16 cellular contexts compared by ENCODE assay signal in genomic region chr2:225458431-225459117, GRCh38. TPM values are rescaled to one million over a fixed set of nuclear protein-coding genes. Genes with fewer than 3 reads are reported as not detected.
DNase-seq lines count a peak whose midpoint lies in the region; ATAC-seq and TF ChIP-seq lines count a peak whose summit lies in the region.
"Had no signal": no experiment of that assay in that cellular context is flagged by ENCODE, and none has a peak within 500 bp of the region (broad histone marks: within the 10 kb centered on the region; RNA-seq: fewer than 3 reads in every experiment).

No MANE protein-coding gene starts in this region.

- no peaks in the 10 kb centered on the region for H3K9me3 ChIP-seq in A673 (ENCODE audit: low read depth, low read length, poor library complexity, severe bottlenecking)
- no peaks in the 10 kb centered on the region for H3K9me3 ChIP-seq in upper lobe of right lung
- H3K9me3 ChIP-seq: lower lobe of right lung, sigmoid colon had no signal

- H3K27ac ChIP-seq in caudate nucleus (ENCODE audit: low read depth, low read length), result peak overlapping the region; percentile 49
- H3K27ac ChIP-seq in A673 (ENCODE audit: low read depth, low read length, poor library complexity, severe bottlenecking), result no peak overlapping the region
- no peak overlapping the region for H3K27ac ChIP-seq in upper lobe of right lung
- H3K27ac ChIP-seq: C4-2B, lower lobe of right lung, neural progenitor cell, sigmoid colon had no signal

- peak; percentile 53 for ATAC-seq in GM18858 (IDR thresholded peaks at IDR 0.05; ENCODE audit: unreplicated experiment)
- ATAC-seq in GM21447 (IDR thresholded peaks at IDR 0.05; ENCODE audit: unreplicated experiment), result peak; percentile 64
- peak; percentile 79 for ATAC-seq in HG03520 (IDR thresholded peaks at IDR 0.05; ENCODE audit: unreplicated experiment)
- no peak for ATAC-seq in Right ventricle myocardium superior (ENCODE audit: poor library complexity)
- no peak for ATAC-seq in upper lobe of right lung
- ATAC-seq in activated T-helper 17 cell treated with anti-CD3 and anti-CD28 coated beads, Interleukin-2, amount 50 U/mL, for 72 hours (replicated peaks), result no peak
- ATAC-seq: activated CD4-positive, CD25-positive, alpha-beta regulatory T cell treated with anti-CD3 and anti-CD28 coated beads, Interleukin-2, amount 50 U/mL, for 24 hours; lower lobe of right lung had no signal

- H3K36me3 ChIP-seq in A673 (ENCODE audit: insufficient read depth, low read length, poor library complexity, severe bottlenecking) (no peaks in the 10 kb centered on the region), upper lobe of right lung (no peaks in the 10 kb centered on the region)
- H3K36me3 ChIP-seq: lower lobe of right lung, neural progenitor cell, sigmoid colon had no signal

- H3K27me3 Mint-ChIP-seq in activated T-helper 17 cell treated with anti-CD3 and anti-CD28 coated beads, Interleukin-2, amount 50 U/mL, for 72 hours, result peaks cover 7% of the 10 kb centered on the region

- no TSS peak for BruUV-seq in A673 (replicated peaks; lab: Mats Ljungman, UMichigan)

- H3K4me1 Mint-ChIP-seq in activated T-helper 17 cell treated with anti-CD3 and anti-CD28 coated beads, Interleukin-2, amount 50 U/mL, for 72 hours, result no peaks in the 10 kb centered on the region
- H3K4me1 Mint-ChIP-seq: neural progenitor cell had no signal

- H3K36me3 Mint-ChIP-seq in activated T-helper 17 cell treated with anti-CD3 and anti-CD28 coated beads, Interleukin-2, amount 50 U/mL, for 72 hours (ENCODE audit: low read depth), result no peaks in the 10 kb centered on the region
- H3K36me3 Mint-ChIP-seq: neural progenitor cell had no signal

- CTCF ChIA-PET in A673 (lab: Charles Lee), result no interaction called here

- H3K4me1 ChIP-seq in A673 (ENCODE audit: insufficient read depth, low read length, poor library complexity, severe bottlenecking) (no peaks in the 10 kb centered on the region), upper lobe of right lung (no peaks in the 10 kb centered on the region)
- H3K4me1 ChIP-seq: lower lobe of right lung, neural progenitor cell, sigmoid colon had no signal

- no peak overlapping the region for H3K4me3 ChIP-seq in A673 (ENCODE audit: low read depth, low read length, poor library complexity, severe bottlenecking)
- H3K4me3 ChIP-seq in upper lobe of right lung, result no peak overlapping the region
- H3K4me3 ChIP-seq: lower lobe of right lung, neural progenitor cell, sigmoid colon had no signal

- peak in 1 of 61 donors; percentile 23 for DNase-seq in caudate nucleus (lab: John Stamatoyannopoulos, UW)
- no peak for DNase-seq in A673 (ENCODE audit: low spot score)
- DNase-seq in Right ventricle myocardium superior, result no peak
- DNase-seq in upper lobe of right lung, result no peak
- DNase-seq: amygdala, hypothalamus, IMR-90, lower lobe of right lung, sigmoid colon had no signal

- POLR2A ChIA-PET in A673 (lab: Charles Lee; ENCODE audit: low non-redundant PET), result no interaction called here

- no peaks in the 10 kb centered on the region for H3K27me3 ChIP-seq in A673 (replicated peaks; ENCODE audit: insufficient read depth, low read depth, low read length, poor library complexity)
- H3K27me3 ChIP-seq in upper lobe of right lung, result no peaks in the 10 kb centered on the region
- H3K27me3 ChIP-seq: neural progenitor cell, sigmoid colon had no signal

- TF ChIP-seq CTCF in A673 (conservative IDR thresholded peaks at IDR 0.05; ENCODE audit: low read depth, low read length) (no peak), upper lobe of right lung (IDR thresholded peaks at IDR 0.05) (no peak)

- no peak overlapping the region for H3K4me3 Mint-ChIP-seq in activated T-helper 17 cell treated with anti-CD3 and anti-CD28 coated beads, Interleukin-2, amount 50 U/mL, for 72 hours
- H3K4me3 Mint-ChIP-seq: neural progenitor cell had no signal

- no peaks in the 10 kb centered on the region for H3K9me3 Mint-ChIP-seq in activated T-helper 17 cell treated with anti-CD3 and anti-CD28 coated beads, Interleukin-2, amount 50 U/mL, for 72 hours
- H3K9me3 Mint-ChIP-seq: neural progenitor cell had no signal

- intact Hi-C loops in A673 (cut with micrococcal nuclease; ENCODE audit: unreplicated experiment) (no loop called here), Right ventricle myocardium superior (cut with DNase I) (no loop called here), upper lobe of right lung (cut with DNase I) (no loop called here)

- H3K27ac Mint-ChIP-seq in activated T-helper 17 cell treated with anti-CD3 and anti-CD28 coated beads, Interleukin-2, amount 50 U/mL, for 72 hours, result no peak overlapping the region
- H3K27ac Mint-ChIP-seq: neural progenitor cell had no signal

RNA-seq across cellular contexts. Expression of gene NYAP2, which starts 59.1 kb away (rescaled TPM):
- total RNA-seq in A673 (2021) (not detected in 2 replicates), Right ventricle myocardium superior (not detected), upper lobe of right lung (0.93 TPM)
- total RNA-seq in activated T-helper 17 cell treated with anti-CD3 and anti-CD28 coated beads, Interleukin-2, amount 50 U/mL, for 72 hours, result under 1 TPM in 1 of 2 donors, not detected in 1; 0.19 TPM
- total RNA-seq: IMR-90 had no signal

Comparison
In these comparisons a context has a peak if more than half of its experiments do, and no peak if none do; other contexts are left out.
1. ATAC-seq: peak in GM18858 (single experiment), GM21447 (single experiment) and HG03520 (single experiment); none in Right ventricle myocardium superior (single experiment), upper lobe of right lung (single experiment) and activated T-helper 17 cell treated with anti-CD3 and anti-CD28 coated beads, Interleukin-2, amount 50 U/mL, for 72 hours (single experiment).